ENCODE assay signal across 17 cellular contexts in genomic region chr4:94642561-94642866, GRCh38.
DNase-seq lines count a peak whose midpoint lies in the region; FAIRE-seq and TF ChIP-seq lines count a peak whose summit lies in the region.
"Had no signal": no experiment of that assay in that cellular context is flagged by ENCODE, and none has a peak within 500 bp of the region (broad histone marks: within the 10 kb centered on the region; RNA-seq: fewer than 3 reads in every experiment).

No MANE protein-coding gene starts in this region.

- intact Hi-C loops in mammary epithelial cell (cut with micrococcal nuclease) = no loop called here
- intact Hi-C loops in breast epithelium (cut with DNase I; ENCODE audit: low total_unique reads) = no loop called here

- H3F3A ChIP-seq in smooth muscle cell (ENCODE audit: low read depth) = peaks cover 23% of the 10 kb centered on the region

- peaks cover 24% of the 10 kb centered on the region for H3K4me1 Mint-ChIP-seq in astrocyte (ENCODE audit: low read depth, unreplicated experiment)
- H3K4me1 Mint-ChIP-seq: activated CD4-positive, alpha-beta T cell treated with anti-CD3 and anti-CD28 coated beads for 36 hours; naive B cell; stimulated activated naive CD8-positive, alpha-beta T cell treated with anti-CD3 and anti-CD28 coated beads, Interleukin-15, amount 100 ng/mL, for 72 hours had no signal

- H3K27me3 Mint-ChIP-seq in astrocyte (ENCODE audit: low read depth, unreplicated experiment) = no peaks in the 10 kb centered on the region
- H3K27me3 Mint-ChIP-seq: activated CD4-positive, alpha-beta T cell treated with anti-CD3 and anti-CD28 coated beads for 36 hours; naive B cell; stimulated activated naive CD8-positive, alpha-beta T cell treated with anti-CD3 and anti-CD28 coated beads, Interleukin-15, amount 100 ng/mL, for 72 hours had no signal

- H3K79me2 ChIP-seq in mammary epithelial cell (ENCODE audit: insufficient read depth, low read length) (no peaks in the 10 kb centered on the region), astrocyte (ENCODE audit: insufficient read depth, low read length) (peaks cover 3% of the 10 kb centered on the region), keratinocyte (ENCODE audit: control insufficient read depth, insufficient read depth, low read length) (no peaks in the 10 kb centered on the region), smooth muscle cell (ENCODE audit: low read depth) (no peaks in the 10 kb centered on the region)

- TF ChIP-seq CTCF in mammary epithelial cell (conservative IDR thresholded peaks at IDR 0.05 in 1 of 2, IDR thresholded peaks at IDR 0.05 in 1 of 2; ENCODE audit: extremely low read depth in 1 of 2, insufficient read depth in 1 of 2, low read depth in 1 of 2, low read length in 2 of 2) = no peak
- no peak for TF ChIP-seq CTCF in breast epithelium (IDR thresholded peaks at IDR 0.05)
- TF ChIP-seq CTCF in astrocyte (IDR thresholded peaks at IDR 0.05; ENCODE audit: insufficient read depth, low read depth, low read length) = no peak
- TF ChIP-seq CTCF in keratinocyte (optimal IDR thresholded peaks at IDR 0.05 in 1 of 3, IDR thresholded peaks at IDR 0.05 in 1 of 3, conservative IDR thresholded peaks at IDR 0.05 in 1 of 3; ENCODE audit: extremely low read depth in 1 of 3, insufficient read depth in 2 of 3, low read length in 3 of 3) = no peak
- no peak for TF ChIP-seq CTCF in smooth muscle cell (IDR thresholded peaks at IDR 0.05; ENCODE audit: borderline replicate concordance, insufficient read depth, poor library complexity, severe bottlenecking)

- no peak overlapping the region for H3K4me3 Mint-ChIP-seq in astrocyte (ENCODE audit: unreplicated experiment)
- H3K4me3 Mint-ChIP-seq: activated CD4-positive, alpha-beta T cell treated with anti-CD3 and anti-CD28 coated beads for 36 hours; naive B cell; stimulated activated naive CD8-positive, alpha-beta T cell treated with anti-CD3 and anti-CD28 coated beads, Interleukin-15, amount 100 ng/mL, for 72 hours had no signal

- no peaks in the 10 kb centered on the region for H3K9me3 ChIP-seq in mammary epithelial cell (replicated peaks; ENCODE audit: insufficient read depth, low read length)
- no peaks in the 10 kb centered on the region for H3K9me3 ChIP-seq in breast epithelium
- no peaks in the 10 kb centered on the region for H3K9me3 ChIP-seq in astrocyte (ENCODE audit: insufficient read depth, low read depth, low read length)
- no peaks in the 10 kb centered on the region for H3K9me3 ChIP-seq in keratinocyte (ENCODE audit: control insufficient read depth, low read depth, low read length)
- H3K9me3 ChIP-seq in smooth muscle cell (replicated peaks; ENCODE audit: low read depth) = no peaks in the 10 kb centered on the region
- H3K9me3 ChIP-seq: left ventricle myocardium inferior had no signal

- CTCF ChIA-PET in mammary epithelial cell (lab: Charles Lee; ENCODE audit: low non-redundant PET) = no interaction called here

- H3K36me3 Mint-ChIP-seq in astrocyte (ENCODE audit: low read depth, unreplicated experiment) = peaks cover 21% of the 10 kb centered on the region

- in situ Hi-C loops in mammary epithelial cell (cut with MboI; ENCODE audit: low sequenced_read_pairs in 2 of 2) = loop anchor here in 1 of 2 donors (25.0 kb wide), 1 partner anchor 470 kb away; no protein-coding TSS in a partner anchor

- no peaks in the 10 kb centered on the region for H3K9me1 ChIP-seq in keratinocyte (ENCODE audit: control insufficient read depth, extremely low read depth, insufficient read depth, low read length)

- WGBS in mammary epithelial cell (ENCODE audit: low coverage, missing lambda C conversion rate) = 28% methylated on average over 2 of the region's 2 CpGs
- WGBS in smooth muscle cell (ENCODE audit: low lambda C conversion rate) = 26% methylated on average over 2 of the region's 2 CpGs

- TF ChIP-seq POLR2A in breast epithelium (IDR thresholded peaks at IDR 0.05) = no peak

- H3K9me3 Mint-ChIP-seq in astrocyte (ENCODE audit: unreplicated experiment) = no peaks in the 10 kb centered on the region
- H3K9me3 Mint-ChIP-seq: naive B cell; stimulated activated naive CD8-positive, alpha-beta T cell treated with anti-CD3 and anti-CD28 coated beads, Interleukin-15, amount 100 ng/mL, for 72 hours had no signal

- DNase-seq in mammary epithelial cell (no peak), breast epithelium (ENCODE audit: low spot score in 2 of 2) (no peak), astrocyte (ENCODE audit: low read depth) (peak; percentile 62), keratinocyte (ENCODE audit: low read depth, low spot score) (no peak), smooth muscle cell (lab: John Stamatoyannopoulos, UW; ENCODE audit: unreplicated experiment) (no peak), GM19239 (ENCODE audit: insufficient read length, low spot score) (no peak), D341Med (ENCODE audit: low spot score) (no peak), superior temporal gyrus (ENCODE audit: extremely low spot score) (no peak)
- DNase-seq: 8988T; activated CD4-positive, alpha-beta T cell treated with anti-CD3 and anti-CD28 coated beads for 36 hours; activated naive CD4-positive, alpha-beta T cell treated with Interleukin-2 at 50 U/mL for 16 hours; KBM-7; left ventricle myocardium inferior; naive B cell; NCI-H1092 treated with DMSO at 0.1 percent for 48 hours; SHP77; stimulated activated naive CD8-positive, alpha-beta T cell treated with anti-CD3 and anti-CD28 coated beads, Interleukin-15, amount 100 ng/mL, for 72 hours had no signal

- dilution Hi-C loops in mammary epithelial cell (cut with HindIII; ENCODE audit: low sequenced_read_pairs) = no loop called here
- dilution Hi-C loops in keratinocyte (cut with MboI; ENCODE audit: extremely low pct_ligation_motif_present, low sequenced_read_pairs) = no loop called here

- H3K27me3 ChIP-seq in mammary epithelial cell (ENCODE audit: insufficient read depth, low read length) (no peaks in the 10 kb centered on the region), breast epithelium (no peaks in the 10 kb centered on the region), astrocyte (ENCODE audit: insufficient read depth, low read length) (no peaks in the 10 kb centered on the region), keratinocyte (ENCODE audit: control insufficient read depth, extremely low read depth, insufficient read depth, low read length) (no peaks in the 10 kb centered on the region), smooth muscle cell (ENCODE audit: low read depth) (no peaks in the 10 kb centered on the region)

- BruUV-seq in mammary epithelial cell (replicated peaks; lab: Mats Ljungman, UMichigan) = no TSS peak

- H3K4me2 ChIP-seq in mammary epithelial cell (ENCODE audit: insufficient read depth, low read depth, low read length) (no peak overlapping the region), astrocyte (ENCODE audit: low read length) (peak overlapping the region; percentile 55), keratinocyte (ENCODE audit: control insufficient read depth, extremely low read depth, insufficient read depth, low read depth, low read length) (peak overlapping the region; percentile 34), smooth muscle cell (peak overlapping the region; percentile 15)

- H2AFZ ChIP-seq in mammary epithelial cell (ENCODE audit: low read depth, low read length) (no peak overlapping the region), astrocyte (ENCODE audit: low read depth, low read length) (no peak overlapping the region), keratinocyte (ENCODE audit: control insufficient read depth, low read length) (no peak overlapping the region), smooth muscle cell (ENCODE audit: low read depth) (no peak overlapping the region)

- H3K4me1 ChIP-seq in mammary epithelial cell (ENCODE audit: insufficient read depth, low read length) (peaks cover 15% of the 10 kb centered on the region), breast epithelium (no peaks in the 10 kb centered on the region), astrocyte (ENCODE audit: insufficient read depth, low read length) (peaks cover 21% of the 10 kb centered on the region), keratinocyte (ENCODE audit: control insufficient read depth, extremely low read depth, insufficient read depth, low read length) (peaks cover 25% of the 10 kb centered on the region), smooth muscle cell (ENCODE audit: low read depth) (no peaks in the 10 kb centered on the region)

- H3K27ac Mint-ChIP-seq in astrocyte (ENCODE audit: unreplicated experiment) = peak overlapping the region; percentile 95
- H3K27ac Mint-ChIP-seq: activated CD4-positive, alpha-beta T cell treated with anti-CD3 and anti-CD28 coated beads for 36 hours; naive B cell; stimulated activated naive CD8-positive, alpha-beta T cell treated with anti-CD3 and anti-CD28 coated beads, Interleukin-15, amount 100 ng/mL, for 72 hours had no signal

- H3K27ac ChIP-seq in mammary epithelial cell (ENCODE audit: insufficient read depth, low read depth, low read length) (peak overlapping the region; percentile 44), breast epithelium (no peak overlapping the region), astrocyte (ENCODE audit: low read depth, low read length) (peak overlapping the region; percentile 87), keratinocyte (ENCODE audit: control insufficient read depth, insufficient read depth, low read length) (peak overlapping the region; percentile 74), smooth muscle cell (ENCODE audit: low read depth) (peak overlapping the region; percentile 88)
- H3K27ac ChIP-seq: left ventricle myocardium inferior had no signal

- H4K20me1 ChIP-seq in mammary epithelial cell (ENCODE audit: insufficient read depth, low read length) (no peaks in the 10 kb centered on the region), astrocyte (ENCODE audit: insufficient read depth, low read length) (no peaks in the 10 kb centered on the region), keratinocyte (ENCODE audit: control insufficient read depth, extremely low read depth, insufficient read depth, low read length) (no peaks in the 10 kb centered on the region), smooth muscle cell (ENCODE audit: low read depth) (no peaks in the 10 kb centered on the region)

- H3K4me3 ChIP-seq in mammary epithelial cell (replicated peaks in 1 of 3; ENCODE audit: insufficient read depth in 1 of 3, low read depth in 2 of 3, low read length in 3 of 3) (no peak overlapping the region), breast epithelium (no peak overlapping the region), astrocyte (ENCODE audit: insufficient read depth, low read depth, low read length) (no peak overlapping the region), keratinocyte (ENCODE audit: control insufficient read depth in 2 of 3, extremely low read depth in 1 of 3, insufficient read depth in 2 of 3, low read depth in 1 of 3, low read length in 3 of 3) (no peak overlapping the region), smooth muscle cell (no peak overlapping the region)
- H3K4me3 ChIP-seq: left ventricle myocardium inferior had no signal

- peak; percentile 73 for FAIRE-seq in astrocyte (lab: Jason Lieb, UNC)
- no peak for FAIRE-seq in keratinocyte (lab: Jason Lieb, UNC)
- FAIRE-seq in GM19239 (lab: Jason Lieb, UNC) = no peak

- H3K36me3 ChIP-seq in mammary epithelial cell (ENCODE audit: insufficient read depth, low read length) (peaks cover 32% of the 10 kb centered on the region), breast epithelium (no peaks in the 10 kb centered on the region), astrocyte (ENCODE audit: insufficient read depth, low read length) (peaks cover 29% of the 10 kb centered on the region), keratinocyte (ENCODE audit: control insufficient read depth in 2 of 2, extremely low read depth in 1 of 2, insufficient read depth in 2 of 2, low read length in 2 of 2) (peaks cover 5 to 11% of the 10 kb centered on the region in 2 experiments), smooth muscle cell (ENCODE audit: low read depth) (peaks cover 33% of the 10 kb centered on the region)

- H3K9ac ChIP-seq in mammary epithelial cell (ENCODE audit: insufficient read depth, low read length) (no peak overlapping the region), astrocyte (ENCODE audit: low read length) (peak overlapping the region; percentile 54), keratinocyte (ENCODE audit: control insufficient read depth, extremely low read depth, insufficient read depth, low read length) (no peak overlapping the region), smooth muscle cell (ENCODE audit: low read depth) (no peak overlapping the region)

Comparison
In these comparisons a context has a peak if more than half of its experiments do, and no peak if none do; other contexts are left out.
1. H3K27ac ChIP-seq: peak in mammary epithelial cell (single experiment), astrocyte (single experiment), keratinocyte (single experiment) and smooth muscle cell (single experiment); none in breast epithelium (0 of 2).